ENCODE assay signal across 1 cellular context in the genomic region with DNA sequence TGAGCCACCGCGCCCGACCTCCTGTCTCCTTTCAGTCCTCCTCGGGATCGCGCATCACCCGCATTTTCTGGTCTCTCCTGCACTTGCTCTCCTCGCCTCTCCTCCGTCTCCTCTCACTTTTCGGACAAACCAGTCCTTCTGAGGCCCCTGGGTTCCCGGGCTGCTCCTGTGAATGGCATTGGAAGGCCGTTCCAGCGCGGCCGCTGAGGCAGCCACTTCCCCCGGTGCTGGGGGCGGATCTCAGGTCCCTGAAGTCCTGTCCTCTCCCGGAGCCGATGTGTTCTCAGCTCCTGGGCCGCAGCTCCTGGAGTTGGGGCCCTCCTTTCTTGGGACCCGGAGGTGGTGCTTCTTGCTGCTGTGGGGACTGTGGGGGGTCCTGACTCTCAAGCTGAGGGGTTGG.
TF ChIP-seq lines count a peak whose summit lies in the region.

No MANE protein-coding gene starts in this region.

TF ChIP-seq in HepG2, 621 proteins besides CTCF, POLR2A, EP300 and RAD21:
- TF ChIP-seq, protein P1, sequence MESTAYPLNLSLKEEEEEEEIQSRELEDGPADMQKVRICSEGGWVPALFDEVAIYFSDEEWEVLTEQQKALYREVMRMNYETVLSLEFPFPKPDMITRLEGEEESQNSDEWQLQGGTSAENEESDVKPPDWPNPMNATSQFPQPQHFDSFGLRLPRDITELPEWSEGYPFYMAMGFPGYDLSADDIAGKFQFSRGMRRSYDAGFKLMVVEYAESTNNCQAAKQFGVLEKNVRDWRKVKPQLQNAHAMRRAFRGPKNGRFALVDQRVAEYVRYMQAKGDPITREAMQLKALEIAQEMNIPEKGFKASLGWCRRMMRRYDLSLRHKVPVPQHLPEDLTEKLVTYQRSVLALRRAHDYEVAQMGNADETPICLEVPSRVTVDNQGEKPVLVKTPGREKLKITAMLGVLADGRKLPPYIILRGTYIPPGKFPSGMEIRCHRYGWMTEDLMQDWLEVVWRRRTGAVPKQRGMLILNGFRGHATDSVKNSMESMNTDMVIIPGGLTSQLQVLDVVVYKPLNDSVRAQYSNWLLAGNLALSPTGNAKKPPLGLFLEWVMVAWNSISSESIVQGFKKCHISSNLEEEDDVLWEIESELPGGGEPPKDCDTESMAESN (CRISPR knock-in tag; conservative IDR thresholded peaks at IDR 0.05): 0 out of 2 replicates have a peak, but pooled peaks have one; percentile 16
- no peak for TF ChIP-seq SPEN (CRISPR knock-in tag; IDR thresholded peaks at IDR 0.05; ENCODE audit: low read depth)
- TF ChIP-seq, protein P2, sequence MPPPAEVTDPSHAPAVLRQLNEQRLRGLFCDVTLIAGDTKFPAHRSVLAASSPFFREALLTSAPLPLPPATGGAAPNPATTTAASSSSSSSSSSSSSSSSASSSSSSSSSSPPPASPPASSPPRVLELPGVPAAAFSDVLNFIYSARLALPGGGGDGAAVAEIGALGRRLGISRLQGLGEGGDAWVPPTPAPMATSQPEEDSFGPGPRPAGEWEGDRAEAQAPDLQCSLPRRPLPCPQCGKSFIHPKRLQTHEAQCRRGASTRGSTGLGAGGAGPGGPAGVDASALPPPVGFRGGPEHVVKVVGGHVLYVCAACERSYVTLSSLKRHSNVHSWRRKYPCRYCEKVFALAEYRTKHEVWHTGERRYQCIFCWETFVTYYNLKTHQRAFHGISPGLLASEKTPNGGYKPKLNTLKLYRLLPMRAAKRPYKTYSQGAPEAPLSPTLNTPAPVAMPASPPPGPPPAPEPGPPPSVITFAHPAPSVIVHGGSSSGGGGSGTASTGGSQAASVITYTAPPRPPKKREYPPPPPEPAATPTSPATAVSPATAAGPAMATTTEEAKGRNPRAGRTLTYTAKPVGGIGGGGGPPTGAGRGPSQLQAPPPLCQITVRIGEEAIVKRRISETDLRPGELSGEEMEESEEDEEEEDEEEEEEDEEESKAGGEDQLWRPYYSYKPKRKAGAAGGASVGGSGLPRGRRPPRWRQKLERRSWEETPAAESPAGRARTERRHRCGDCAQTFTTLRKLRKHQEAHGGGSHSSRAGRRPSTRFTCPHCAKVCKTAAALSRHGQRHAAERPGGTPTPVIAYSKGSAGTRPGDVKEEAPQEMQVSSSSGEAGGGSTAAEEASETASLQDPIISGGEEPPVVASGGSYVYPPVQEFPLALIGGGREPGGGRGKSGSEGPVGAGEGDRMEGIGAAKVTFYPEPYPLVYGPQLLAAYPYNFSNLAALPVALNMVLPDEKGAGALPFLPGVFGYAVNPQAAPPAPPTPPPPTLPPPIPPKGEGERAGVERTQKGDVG (CRISPR knock-in tag; IDR thresholded peaks at IDR 0.05; ENCODE audit: borderline replicate concordance): no peak
- TF ChIP-seq ZNF773 (CRISPR knock-in tag; IDR thresholded peaks at IDR 0.05; ENCODE audit: borderline replicate concordance): no peak
- no peak for TF ChIP-seq MYNN (CRISPR knock-in tag; IDR thresholded peaks at IDR 0.05; ENCODE audit: low read depth)
